ENCODE assay signal across 1 cellular context in genomic region chr17:5238333-5238732, GRCh38.
TF ChIP-seq lines count a peak whose summit lies in the region.

No MANE protein-coding gene starts in this region.

TF ChIP-seq in GM23338, 12 proteins besides CTCF, POLR2A, EP300 and RAD21 (continued from another document):
- TF ChIP-seq, protein P1, sequence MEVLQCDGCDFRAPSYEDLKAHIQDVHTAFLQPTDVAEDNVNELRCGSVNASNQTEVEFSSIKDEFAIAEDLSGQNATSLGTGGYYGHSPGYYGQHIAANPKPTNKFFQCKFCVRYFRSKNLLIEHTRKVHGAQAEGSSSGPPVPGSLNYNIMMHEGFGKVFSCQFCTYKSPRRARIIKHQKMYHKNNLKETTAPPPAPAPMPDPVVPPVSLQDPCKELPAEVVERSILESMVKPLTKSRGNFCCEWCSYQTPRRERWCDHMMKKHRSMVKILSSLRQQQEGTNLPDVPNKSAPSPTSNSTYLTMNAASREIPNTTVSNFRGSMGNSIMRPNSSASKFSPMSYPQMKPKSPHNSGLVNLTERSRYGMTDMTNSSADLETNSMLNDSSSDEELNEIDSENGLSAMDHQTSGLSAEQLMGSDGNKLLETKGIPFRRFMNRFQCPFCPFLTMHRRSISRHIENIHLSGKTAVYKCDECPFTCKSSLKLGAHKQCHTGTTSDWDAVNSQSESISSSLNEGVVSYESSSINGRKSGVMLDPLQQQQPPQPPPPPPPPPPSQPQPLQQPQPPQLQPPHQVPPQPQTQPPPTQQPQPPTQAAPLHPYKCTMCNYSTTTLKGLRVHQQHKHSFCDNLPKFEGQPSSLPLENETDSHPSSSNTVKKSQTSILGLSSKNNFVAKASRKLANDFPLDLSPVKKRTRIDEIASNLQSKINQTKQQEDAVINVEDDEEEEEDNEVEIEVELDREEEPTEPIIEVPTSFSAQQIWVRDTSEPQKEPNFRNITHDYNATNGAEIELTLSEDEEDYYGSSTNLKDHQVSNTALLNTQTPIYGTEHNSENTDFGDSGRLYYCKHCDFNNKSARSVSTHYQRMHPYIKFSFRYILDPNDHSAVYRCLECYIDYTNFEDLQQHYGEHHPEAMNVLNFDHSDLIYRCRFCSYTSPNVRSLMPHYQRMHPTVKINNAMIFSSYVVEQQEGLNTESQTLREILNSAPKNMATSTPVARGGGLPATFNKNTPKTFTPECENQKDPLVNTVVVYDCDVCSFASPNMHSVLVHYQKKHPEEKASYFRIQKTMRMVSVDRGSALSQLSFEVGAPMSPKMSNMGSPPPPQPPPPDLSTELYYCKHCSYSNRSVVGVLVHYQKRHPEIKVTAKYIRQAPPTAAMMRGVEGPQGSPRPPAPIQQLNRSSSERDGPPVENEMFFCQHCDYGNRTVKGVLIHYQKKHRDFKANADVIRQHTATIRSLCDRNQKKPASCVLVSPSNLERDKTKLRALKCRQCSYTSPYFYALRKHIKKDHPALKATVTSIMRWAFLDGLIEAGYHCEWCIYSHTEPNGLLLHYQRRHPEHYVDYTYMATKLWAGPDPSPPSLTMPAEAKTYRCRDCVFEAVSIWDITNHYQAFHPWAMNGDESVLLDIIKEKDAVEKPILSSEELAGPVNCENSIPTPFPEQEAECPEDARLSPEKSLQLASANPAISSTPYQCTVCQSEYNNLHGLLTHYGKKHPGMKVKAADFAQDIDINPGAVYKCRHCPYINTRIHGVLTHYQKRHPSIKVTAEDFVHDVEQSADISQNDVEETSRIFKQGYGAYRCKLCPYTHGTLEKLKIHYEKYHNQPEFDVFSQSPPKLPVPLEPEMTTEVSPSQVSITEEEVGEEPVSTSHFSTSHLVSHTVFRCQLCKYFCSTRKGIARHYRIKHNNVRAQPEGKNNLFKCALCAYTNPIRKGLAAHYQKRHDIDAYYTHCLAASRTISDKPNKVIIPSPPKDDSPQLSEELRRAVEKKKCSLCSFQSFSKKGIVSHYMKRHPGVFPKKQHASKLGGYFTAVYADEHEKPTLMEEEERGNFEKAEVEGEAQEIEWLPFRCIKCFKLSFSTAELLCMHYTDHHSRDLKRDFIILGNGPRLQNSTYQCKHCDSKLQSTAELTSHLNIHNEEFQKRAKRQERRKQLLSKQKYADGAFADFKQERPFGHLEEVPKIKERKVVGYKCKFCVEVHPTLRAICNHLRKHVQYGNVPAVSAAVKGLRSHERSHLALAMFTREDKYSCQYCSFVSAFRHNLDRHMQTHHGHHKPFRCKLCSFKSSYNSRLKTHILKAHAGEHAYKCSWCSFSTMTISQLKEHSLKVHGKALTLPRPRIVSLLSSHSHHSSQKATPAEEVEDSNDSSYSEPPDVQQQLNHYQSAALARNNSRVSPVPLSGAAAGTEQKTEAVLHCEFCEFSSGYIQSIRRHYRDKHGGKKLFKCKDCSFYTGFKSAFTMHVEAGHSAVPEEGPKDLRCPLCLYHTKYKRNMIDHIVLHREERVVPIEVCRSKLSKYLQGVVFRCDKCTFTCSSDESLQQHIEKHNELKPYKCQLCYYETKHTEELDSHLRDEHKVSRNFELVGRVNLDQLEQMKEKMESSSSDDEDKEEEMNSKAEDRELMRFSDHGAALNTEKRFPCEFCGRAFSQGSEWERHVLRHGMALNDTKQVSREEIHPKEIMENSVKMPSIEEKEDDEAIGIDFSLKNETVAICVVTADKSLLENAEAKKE (CRISPR knock-in tag; IDR thresholded peaks at IDR 0.05) = no peak
- no peak for TF ChIP-seq NANOG (IDR thresholded peaks at IDR 0.05; ENCODE audit: borderline replicate concordance)
- no peak for TF ChIP-seq POLR2AphosphoS5 (IDR thresholded peaks at IDR 0.05; ENCODE audit: low read depth)
- no peak for TF ChIP-seq ZNF331 (CRISPR knock-in tag; IDR thresholded peaks at IDR 0.05; ENCODE audit: low read depth)
